Comparison of ENCODE assay signal across 8 cellular contexts in genomic region chr19:13164370-13165090, GRCh38. TPM values are rescaled to one million over a fixed set of nuclear protein-coding genes. Genes with fewer than 3 reads are reported as not detected.
A peak's percentile ranks its signal among the peaks of the same experiment; 100 is the strongest.
DNase-seq lines count a peak whose midpoint lies in the region; ATAC-seq, FAIRE-seq and TF ChIP-seq lines count a peak whose summit lies in the region.

No MANE protein-coding gene starts in this region.

- H3K27ac Mint-ChIP-seq in astrocyte (ENCODE audit: unreplicated experiment): peak overlapping the region; percentile 99

- no peaks in the 10 kb centered on the region for H4K20me1 ChIP-seq in astrocyte (ENCODE audit: insufficient read depth, low read length)

- H3K79me2 ChIP-seq in astrocyte (ENCODE audit: insufficient read depth, low read length): peaks cover 2% of the 10 kb centered on the region

- H3K4me1 ChIP-seq in BE2C: peaks cover 20% of the 10 kb centered on the region
- peaks cover 60% of the 10 kb centered on the region for H3K4me1 ChIP-seq in RWPE2 (ENCODE audit: insufficient read depth, poor library complexity, severe bottlenecking)
- H3K4me1 ChIP-seq in astrocyte (ENCODE audit: insufficient read depth, low read length): peaks cover 52% of the 10 kb centered on the region
- H3K4me1 ChIP-seq in iPS DF 6.9 (ENCODE audit: control insufficient read depth, insufficient read depth, low read length): peaks cover 7% of the 10 kb centered on the region
- peaks cover 0 to 47% (median 37%) of the 10 kb centered on the region in 4 donors for H3K4me1 ChIP-seq in sigmoid colon

- H3K9me3 Mint-ChIP-seq in astrocyte (ENCODE audit: unreplicated experiment): no peaks in the 10 kb centered on the region

- TF ChIP-seq POLR2A in sigmoid colon (IDR thresholded peaks at IDR 0.05): no peak

- H3K27ac ChIP-seq in RWPE2 (ENCODE audit: poor library complexity, severe bottlenecking): peak overlapping the region; percentile 99
- H3K27ac ChIP-seq in astrocyte (ENCODE audit: low read depth, low read length): peak overlapping the region; percentile 90
- H3K27ac ChIP-seq in iPS DF 6.9 (ENCODE audit: low read length): peak overlapping the region; percentile 98
- peak overlapping the region; percentile 91 to 94 (median 94) for H3K27ac ChIP-seq in sigmoid colon

- H3K27me3 Mint-ChIP-seq in astrocyte (ENCODE audit: low read depth, unreplicated experiment): no peaks in the 10 kb centered on the region

- TF ChIP-seq EP300 in sigmoid colon (IDR thresholded peaks at IDR 0.05): no peak

- H3K36me3 ChIP-seq in BE2C (no peaks in the 10 kb centered on the region), RWPE2 (ENCODE audit: low read depth) (no peaks in the 10 kb centered on the region), astrocyte (ENCODE audit: insufficient read depth, low read length) (no peaks in the 10 kb centered on the region), iPS DF 6.9 (ENCODE audit: control insufficient read depth, insufficient read depth, low read length) (no peaks in the 10 kb centered on the region), sigmoid colon (no peaks in the 10 kb centered on the region)

- peaks cover 32% of the 10 kb centered on the region for H3K4me1 Mint-ChIP-seq in astrocyte (ENCODE audit: low read depth, unreplicated experiment)

- DNase-seq in BE2C (peak; percentile 91), HTR-8/SVneo (ENCODE audit: insufficient read length, low spot score) (peak; percentile 33), RWPE2 (ENCODE audit: low spot score) (peak; percentile 86), astrocyte (ENCODE audit: low read depth) (no peak), iPS DF 6.9 (ENCODE audit: low read depth, low spot score) (no peak), sigmoid colon (peak; percentile 77)

- no CpG with 5 or more reads among the region's 18 CpGs for WGBS in iPS DF 6.9 (ENCODE audit: insufficient coverage, insufficient read length)
- WGBS in sigmoid colon, 2 donors: 3 to 7% methylated on average over 18 of the region's 18 CpGs

- H3K27me3 ChIP-seq in BE2C (no peaks in the 10 kb centered on the region), RWPE2 (ENCODE audit: insufficient read depth, poor library complexity, severe bottlenecking) (no peaks in the 10 kb centered on the region), astrocyte (ENCODE audit: insufficient read depth, low read length) (no peaks in the 10 kb centered on the region), iPS DF 6.9 (ENCODE audit: control insufficient read depth, insufficient read depth, low read length) (no peaks in the 10 kb centered on the region), sigmoid colon (no peaks in the 10 kb centered on the region)

- H3K9ac ChIP-seq in astrocyte (ENCODE audit: low read length): peak overlapping the region; percentile 70

- peak overlapping the region; percentile 72 for H2AFZ ChIP-seq in astrocyte (ENCODE audit: low read depth, low read length)

- H3K4me3 ChIP-seq in BE2C (ENCODE audit: low read depth, low read length): peak overlapping the region; percentile 58
- peak overlapping the region; percentile 12 for H3K4me3 ChIP-seq in RWPE2 (ENCODE audit: severe bottlenecking)
- H3K4me3 ChIP-seq in astrocyte (ENCODE audit: insufficient read depth, low read depth, low read length): peak overlapping the region; percentile 32
- peak overlapping the region; percentile 18; the same call in 1 of the 2 replicates for H3K4me3 ChIP-seq in iPS DF 6.9 (ENCODE audit: low read length)
- peak overlapping the region; percentile 4 to 47 (median 44) for H3K4me3 ChIP-seq in sigmoid colon

- intact Hi-C loops in sigmoid colon (cut with DNase I): loop anchor here (5.0 kb wide), 2 partner anchors 43 to 683 kb away; no protein-coding TSS in a partner anchor

- FAIRE-seq in HTR-8/SVneo (lab: Jason Lieb, UNC) (no peak), astrocyte (lab: Jason Lieb, UNC) (no peak)

- no peaks in the 10 kb centered on the region for H3K9me3 ChIP-seq in BE2C
- H3K9me3 ChIP-seq in RWPE2 (ENCODE audit: severe bottlenecking): no peaks in the 10 kb centered on the region
- H3K9me3 ChIP-seq in astrocyte (ENCODE audit: insufficient read depth, low read depth, low read length): no peaks in the 10 kb centered on the region
- H3K9me3 ChIP-seq in iPS DF 6.9 (ENCODE audit: control insufficient read depth, insufficient read depth, low read length): no peaks in the 10 kb centered on the region
- H3K9me3 ChIP-seq in sigmoid colon: no peaks in the 10 kb centered on the region

- no peaks in the 10 kb centered on the region for H3K36me3 Mint-ChIP-seq in astrocyte (ENCODE audit: low read depth, unreplicated experiment)

- H3K4me2 ChIP-seq in astrocyte (ENCODE audit: low read length): peak overlapping the region; percentile 83

- peak; percentile 9; the same call in 2 of the 3 replicates for ATAC-seq in RWPE2 (ENCODE audit: low read depth)
- ATAC-seq in GM21825 (IDR thresholded peaks at IDR 0.05; ENCODE audit: unreplicated experiment): no peak
- ATAC-seq in HG03039 (IDR thresholded peaks at IDR 0.05; ENCODE audit: unreplicated experiment): no peak

- TF ChIP-seq CTCF in BE2C (IDR thresholded peaks at IDR 0.05; ENCODE audit: low read depth, low read length) (no peak), RWPE2 (IDR thresholded peaks at IDR 0.05; ENCODE audit: poor library complexity, severe bottlenecking) (no peak), astrocyte (IDR thresholded peaks at IDR 0.05; ENCODE audit: insufficient read depth, low read depth, low read length) (no peak), sigmoid colon (IDR thresholded peaks at IDR 0.05) (no peak)

- peak overlapping the region; percentile 69 for H3K4me3 Mint-ChIP-seq in astrocyte (ENCODE audit: unreplicated experiment)

RNA-seq across cellular contexts. Expression of gene IER2, which starts 14.3 kb away (rescaled TPM):
- polyA plus RNA-seq in BE2C (2012; ENCODE audit: insufficient read depth, insufficient read length, low read depth): 291 TPM
- total RNA-seq in astrocyte: 58.7 and 71.3 TPM in 2 replicates
- total RNA-seq in sigmoid colon: 100 to 1,000 TPM in 2 of 4 donors, 10 to 100 TPM in 2; 30.3 to 215 (median 85.6) TPM
- polyA plus RNA-seq in sigmoid colon: 100 to 1,000 TPM in 2 of 3 donors, 10 to 100 TPM in 1; 62.9 to 163 (median 138) TPM

RNA-seq across cellular contexts. Expression of gene STX10, which starts 14.4 kb away (rescaled TPM):
- polyA plus RNA-seq in BE2C (2012; ENCODE audit: insufficient read depth, insufficient read length, low read depth): 274 TPM
- total RNA-seq in astrocyte (39.7 and 39.8 TPM in 2 replicates), sigmoid colon (10 to 100 TPM; 65.3 to 87.0 (median 76.8) TPM)
- polyA plus RNA-seq in sigmoid colon: 100 to 1,000 TPM in 1 of 3 donors, 10 to 100 TPM in 2; 63.1 to 127 (median 64.0) TPM

RNA-seq across cellular contexts. Expression of gene NACC1, which starts 46.5 kb away (rescaled TPM):
- 97.8 TPM for polyA plus RNA-seq in BE2C (2012; ENCODE audit: insufficient read depth, insufficient read length, low read depth)
- total RNA-seq in astrocyte: 96.4 and 104 TPM in 2 replicates
- total RNA-seq in sigmoid colon: 10 to 100 TPM in 3 of 4 donors, 1 to 10 TPM in 1; 8.1 to 20.5 (median 17.3) TPM
- 10 to 100 TPM; 15.0 to 67.2 (median 26.4) TPM for polyA plus RNA-seq in sigmoid colon

RNA-seq across cellular contexts. Expression of gene TRMT1, which starts 48.0 kb away (rescaled TPM):
- polyA plus RNA-seq in BE2C (2012; ENCODE audit: insufficient read depth, insufficient read length, low read depth): 98.5 TPM
- total RNA-seq in astrocyte (43.0 and 43.3 TPM in 2 replicates), sigmoid colon (10 to 100 TPM; 17.4 to 25.8 (median 21.9) TPM)
- polyA plus RNA-seq in sigmoid colon: 10 to 100 TPM in 2 of 3 donors, 1 to 10 TPM in 1; 6.7 to 48.6 (median 10.2) TPM

Comparison
In these comparisons a context has a peak if more than half of its experiments do, and no peak if none do; other contexts are left out.
1. DNase-seq: peak in BE2C (single experiment), HTR-8/SVneo (single experiment), RWPE2 (single experiment) and sigmoid colon (single experiment); none in astrocyte (single experiment) and iPS DF 6.9 (single experiment).
2. Peak in every context shown above with its lines, with median percentiles within 50 percentile points of each other: H3K4me3 ChIP-seq and H3K27ac ChIP-seq.